Comparison of ENCODE assay signal across 22 cellular contexts in genomic region chr6:159066479-159066878, GRCh38. TPM values are rescaled to one million over a fixed set of nuclear protein-coding genes. Genes with fewer than 3 reads are reported as not detected.
DNase-seq lines count a peak whose midpoint lies in the region; ATAC-seq and TF ChIP-seq lines count a peak whose summit lies in the region.
"Had no signal": no experiment of that assay in that cellular context is flagged by ENCODE, and none has a peak within 500 bp of the region (broad histone marks: within the 10 kb centered on the region; RNA-seq: fewer than 3 reads in every experiment).

No MANE protein-coding gene starts in this region.

- no peaks in the 10 kb centered on the region for H3K36me3 ChIP-seq in CD4-positive, CD25-positive, alpha-beta regulatory T cell (ENCODE audit: control insufficient read depth, insufficient read depth, low read length)
- H3K36me3 ChIP-seq in aorta (ENCODE audit: control insufficient read depth in 1 of 2, insufficient read depth in 2 of 2, low read length in 1 of 2): no peaks in the 10 kb centered on the region
- H3K36me3 ChIP-seq in tibial artery: no peaks in the 10 kb centered on the region
- H3K36me3 ChIP-seq: SJCRH30 had no signal

- no peaks in the 10 kb centered on the region for H3K36me3 Mint-ChIP-seq in CD4-positive, CD25-positive, alpha-beta regulatory T cell
- peaks cover 8% of the 10 kb centered on the region for H3K36me3 Mint-ChIP-seq in activated naive CD8-positive, alpha-beta T cell treated with anti-CD3 and anti-CD28 coated beads, Interleukin-2, amount 10 ng/mL, durations not matched to agents 7 days and 5 days
- H3K36me3 Mint-ChIP-seq in nephron (ENCODE audit: low read depth): no peaks in the 10 kb centered on the region

- DNase-seq in CD4-positive, CD25-positive, alpha-beta regulatory T cell: no peak
- peak; percentile 30 for DNase-seq in LNCaP clone FGC (ENCODE audit: low read depth)
- no peak for DNase-seq in activated naive CD8-positive, alpha-beta T cell treated with anti-CD3 and anti-CD28 coated beads, Interleukin-2, amount 10 ng/mL, durations not matched to agents 7 days and 5 days
- DNase-seq in aorta: no peak
- no peak for DNase-seq in NCI-H774 (lab: John Stamatoyannopoulos, UW)
- DNase-seq in activated CD4-positive, CD25-positive, alpha-beta regulatory T cell treated with anti-CD3 and anti-CD28 coated beads, Interleukin-2, amount 50 U/mL, for 72 hours: no peak
- no peak for DNase-seq in tibial artery
- DNase-seq: AML-193, DMS 273 treated with DMSO at 0.1 percent for 48 hours, H9, IMR-90, Kasumi-1, MV-4-11, NCI-H1417 treated with DMSO at 0.1 percent for 48 hours, NCI-H2029 treated with DMSO at 0.1 percent for 48 hours, NCI-H510A, SJCRH30 had no signal

- peaks cover 5% of the 10 kb centered on the region for H3K27me3 Mint-ChIP-seq in CD4-positive, CD25-positive, alpha-beta regulatory T cell
- H3K27me3 Mint-ChIP-seq in activated naive CD8-positive, alpha-beta T cell treated with anti-CD3 and anti-CD28 coated beads, Interleukin-2, amount 10 ng/mL, durations not matched to agents 7 days and 5 days: peaks cover 2% of the 10 kb centered on the region
- H3K27me3 Mint-ChIP-seq in nephron (ENCODE audit: low read depth): peaks cover 19% of the 10 kb centered on the region

- H3K27ac ChIP-seq in CD4-positive, CD25-positive, alpha-beta regulatory T cell (ENCODE audit: insufficient read depth, low read length, poor library complexity, severe bottlenecking): no peak overlapping the region
- H3K27ac ChIP-seq in aorta (ENCODE audit: low read depth in 1 of 2, low read length in 2 of 2): no peak overlapping the region
- H3K27ac ChIP-seq in tibial artery: no peak overlapping the region
- H3K27ac ChIP-seq: SJCRH30 had no signal

- ATAC-seq in CD4-positive, CD25-positive, alpha-beta regulatory T cell (ENCODE audit: low read depth in 2 of 2): no peak
- no peak for ATAC-seq in activated naive CD8-positive, alpha-beta T cell treated with anti-CD3 and anti-CD28 coated beads, Interleukin-2, amount 10 ng/mL, durations not matched to agents 7 days and 5 days (ENCODE audit: low read depth)
- no peak for ATAC-seq in aorta (ENCODE audit: low FRiP score)

- POLR2A ChIA-PET in activated naive CD8-positive, alpha-beta T cell treated with anti-CD3 and anti-CD28 coated beads, Interleukin-2, amount 10 ng/mL, durations not matched to agents 7 days and 5 days (lab: Charles Lee): interaction anchor here (4.4 to 16.6 kb wide), 2 partner anchors 23 to 41 kb away, joined by 25 to 312 read pairs; partner anchors contain the start of gene TAGAP

- no peak for TF ChIP-seq CTCF in LNCaP clone FGC (IDR thresholded peaks at IDR 0.05; ENCODE audit: control insufficient read depth, extremely low read depth, insufficient read depth)
- TF ChIP-seq CTCF in nephron (IDR thresholded peaks at IDR 0.05; ENCODE audit: unreplicated experiment in 3 of 3): no peak
- TF ChIP-seq CTCF in tibial artery (IDR thresholded peaks at IDR 0.05): no peak

- WGBS in aorta, 2 donors: 63 to 67% methylated on average over 3 of the region's 3 CpGs

- H3K9me3 ChIP-seq in CD4-positive, CD25-positive, alpha-beta regulatory T cell (ENCODE audit: control insufficient read depth in 2 of 2, low read length in 2 of 2): no peaks in the 10 kb centered on the region
- H3K9me3 ChIP-seq in aorta (ENCODE audit: control insufficient read depth, low read length) (peaks cover 2% of the 10 kb centered on the region), tibial artery (no peaks in the 10 kb centered on the region)
- H3K9me3 ChIP-seq: SJCRH30 had no signal

- no peak overlapping the region for H3K4me3 ChIP-seq in CD4-positive, CD25-positive, alpha-beta regulatory T cell (ENCODE audit: low read depth, low read length)
- no peak overlapping the region for H3K4me3 ChIP-seq in LNCaP clone FGC (ENCODE audit: low read depth, low read length)
- no peak overlapping the region for H3K4me3 ChIP-seq in aorta (ENCODE audit: low read length in 2 of 2)
- no peak overlapping the region for H3K4me3 ChIP-seq in tibial artery
- H3K4me3 ChIP-seq: SJCRH30 had no signal

- peaks cover 0 to 1% (median 0%) of the 10 kb centered on the region in 7 donors for H3K9me3 Mint-ChIP-seq in CD4-positive, CD25-positive, alpha-beta regulatory T cell
- H3K9me3 Mint-ChIP-seq in activated naive CD8-positive, alpha-beta T cell treated with anti-CD3 and anti-CD28 coated beads, Interleukin-2, amount 10 ng/mL, durations not matched to agents 7 days and 5 days: no peaks in the 10 kb centered on the region
- no peaks in the 10 kb centered on the region for H3K9me3 Mint-ChIP-seq in nephron
- H3K9me3 Mint-ChIP-seq: H9 had no signal

- peak overlapping the region in 2 of 4 donors; percentile 71 to 76 for H3K4me3 Mint-ChIP-seq in CD4-positive, CD25-positive, alpha-beta regulatory T cell
- H3K4me3 Mint-ChIP-seq in activated naive CD8-positive, alpha-beta T cell treated with anti-CD3 and anti-CD28 coated beads, Interleukin-2, amount 10 ng/mL, durations not matched to agents 7 days and 5 days: no peak overlapping the region
- no peak overlapping the region for H3K4me3 Mint-ChIP-seq in nephron
- H3K4me3 Mint-ChIP-seq: H9 had no signal

- intact Hi-C loops in aorta (cut with DNase I): no loop called here
- intact Hi-C loops in tibial artery (cut with DNase I; ENCODE audit: low total_unique reads): no loop called here

- peaks cover 27 to 65% (median 45%) of the 10 kb centered on the region in 4 donors for H3K4me1 Mint-ChIP-seq in CD4-positive, CD25-positive, alpha-beta regulatory T cell
- H3K4me1 Mint-ChIP-seq in activated naive CD8-positive, alpha-beta T cell treated with anti-CD3 and anti-CD28 coated beads, Interleukin-2, amount 10 ng/mL, durations not matched to agents 7 days and 5 days: peaks cover 51% of the 10 kb centered on the region
- H3K4me1 Mint-ChIP-seq in nephron: peaks cover 22% of the 10 kb centered on the region

- H3K27me3 ChIP-seq in CD4-positive, CD25-positive, alpha-beta regulatory T cell (ENCODE audit: control insufficient read depth, insufficient read depth, low read length): no peaks in the 10 kb centered on the region
- H3K27me3 ChIP-seq in aorta (ENCODE audit: control insufficient read depth in 1 of 2, insufficient read depth in 2 of 2, low read length in 1 of 2) (no peaks in the 10 kb centered on the region), tibial artery (peaks cover 0 to 35% of the 10 kb centered on the region in 2 donors)
- H3K27me3 ChIP-seq: SJCRH30 had no signal

- peaks cover 36% of the 10 kb centered on the region for H3K4me1 ChIP-seq in CD4-positive, CD25-positive, alpha-beta regulatory T cell (ENCODE audit: control insufficient read depth, insufficient read depth, low read length, poor library complexity, severe bottlenecking)
- H3K4me1 ChIP-seq in aorta (ENCODE audit: control insufficient read depth in 1 of 2, insufficient read depth in 2 of 2, low read length in 2 of 2) (no peaks in the 10 kb centered on the region), tibial artery (no peaks in the 10 kb centered on the region)
- H3K4me1 ChIP-seq: SJCRH30 had no signal

- peak overlapping the region in 2 of 3 donors; percentile 93 to 99 for H3K27ac Mint-ChIP-seq in CD4-positive, CD25-positive, alpha-beta regulatory T cell
- H3K27ac Mint-ChIP-seq in activated naive CD8-positive, alpha-beta T cell treated with anti-CD3 and anti-CD28 coated beads, Interleukin-2, amount 10 ng/mL, durations not matched to agents 7 days and 5 days: peak overlapping the region; percentile 68
- peak overlapping the region; percentile 60 to 91 (median 82) for H3K27ac Mint-ChIP-seq in nephron
- H3K27ac Mint-ChIP-seq: H9 had no signal

RNA-seq across cellular contexts. Expression of gene TAGAP, which starts 21.7 kb away (rescaled TPM):
- total RNA-seq in CD4-positive, CD25-positive, alpha-beta regulatory T cell: 330 TPM
- polyA plus RNA-seq in CD4-positive, CD25-positive, alpha-beta regulatory T cell: 100 to 1,000 TPM; 105 to 191 (median 161) TPM
- 100 to 1,000 TPM; 106 to 112 TPM for total RNA-seq in activated naive CD8-positive, alpha-beta T cell treated with anti-CD3 and anti-CD28 coated beads, Interleukin-2, amount 10 ng/mL, durations not matched to agents 7 days and 5 days
- total RNA-seq in aorta: 1 to 10 TPM; 5.1 to 5.8 TPM
- 1 to 10 TPM in 1 of 2 donors, under 1 TPM in 1; 0.23 to 2.5 TPM for polyA plus RNA-seq in aorta
- total RNA-seq: A673, Daoy, H9, HT-29, IMR-90, RPMI7951 had no signal
- polyA plus RNA-seq: IMR-90 had no signal

Comparison
In these comparisons a context has a peak if more than half of its experiments do, and no peak if none do; other contexts are left out.
1. RNA of gene TAGAP, which starts 21.7 kb away (total RNA-seq): 330 TPM in CD4-positive, CD25-positive, alpha-beta regulatory T cell (single experiment) and 106 to 112 TPM in activated naive CD8-positive, alpha-beta T cell treated with anti-CD3 and anti-CD28 coated beads, Interleukin-2, amount 10 ng/mL, durations not matched to agents 7 days and 5 days; 5.1 to 5.8 TPM in aorta; every median in the first group is over 10 times any median in the second.
2. Peak in every context shown above with its lines, with median percentiles within 50 percentile points of each other: H3K27ac Mint-ChIP-seq.